1 cellular context compared by ENCODE assay signal in genomic region chr20:50711113-50711825, GRCh38.
TF ChIP-seq lines count a peak whose summit lies in the region.

No MANE protein-coding gene starts in this region.

TF ChIP-seq in WTC11, 78 proteins besides CTCF, POLR2A, EP300 and RAD21:
- TF ChIP-seq ERG (CRISPR knock-in tag; IDR thresholded peaks at IDR 0.05) (no peak), IRF1 (CRISPR knock-in tag; IDR thresholded peaks at IDR 0.05) (no peak), HMGA2 (CRISPR knock-in tag; IDR thresholded peaks at IDR 0.05) (peak; percentile 95), RELA (CRISPR knock-in tag; IDR thresholded peaks at IDR 0.05; ENCODE audit: borderline replicate concordance) (no peak), ZMAT4 (CRISPR knock-in tag; IDR thresholded peaks at IDR 0.05) (no peak), ATF6 (CRISPR knock-in tag; IDR thresholded peaks at IDR 0.05) (no peak), KAT7 (CRISPR knock-in tag; IDR thresholded peaks at IDR 0.05; ENCODE audit: borderline replicate concordance) (no peak), JAZF1 (CRISPR knock-in tag; IDR thresholded peaks at IDR 0.05) (no peak), SMAD4 (CRISPR knock-in tag; IDR thresholded peaks at IDR 0.05) (no peak)
